ENCODE assay signal across 11 cellular contexts in genomic region chr10:117652228-117653169, GRCh38.
DNase-seq lines count a peak whose midpoint lies in the region; ATAC-seq and TF ChIP-seq lines count a peak whose summit lies in the region.
"Had no signal": no experiment of that assay in that cellular context is flagged by ENCODE, and none has a peak within 500 bp of the region (broad histone marks: within the 10 kb centered on the region; RNA-seq: fewer than 3 reads in every experiment).

No MANE protein-coding gene starts in this region.

- peak overlapping the region; percentile 6 for H3K27ac Mint-ChIP-seq in chondrocyte (ENCODE audit: unreplicated experiment)

- H3K9me3 Mint-ChIP-seq in chondrocyte (ENCODE audit: low read depth) = peaks cover 9% of the 10 kb centered on the region

- ATAC-seq in GM18907 (IDR thresholded peaks at IDR 0.05; ENCODE audit: unreplicated experiment) (peak; percentile 37), GM21619 (IDR thresholded peaks at IDR 0.05; ENCODE audit: unreplicated experiment) (peak; percentile 10), HG03175 (IDR thresholded peaks at IDR 0.05; ENCODE audit: unreplicated experiment) (peak; percentile 16)
- ATAC-seq: left lobe of liver had no signal

- peaks cover 2% of the 10 kb centered on the region for H3K36me3 Mint-ChIP-seq in chondrocyte (ENCODE audit: low read depth)

- peaks cover 15% of the 10 kb centered on the region for H3K4me1 Mint-ChIP-seq in chondrocyte (ENCODE audit: low read depth)

- TF ChIP-seq CTCF in chondrocyte (IDR thresholded peaks at IDR 0.05) = no peak
- no peak for TF ChIP-seq CTCF in GM20000 (IDR thresholded peaks at IDR 0.05; ENCODE audit: extremely low read depth, missing control alignments)

- peaks cover 2% of the 10 kb centered on the region for H3K27me3 Mint-ChIP-seq in chondrocyte (ENCODE audit: low read depth)

- no peak overlapping the region for H3K4me3 Mint-ChIP-seq in chondrocyte (ENCODE audit: unreplicated experiment)

- DNase-seq in chondrocyte (ENCODE audit: low spot score) (no peak), T1000 (lab: John Stamatoyannopoulos, UW) (no peak), GM20000 (ENCODE audit: low spot score) (no peak), hypothalamus (lab: John Stamatoyannopoulos, UW) (no peak), C1 segment of cervical spinal cord (lab: John Stamatoyannopoulos, UW) (no peak)
- DNase-seq: amygdala, right lobe of liver had no signal
